1 cellular context compared by ENCODE assay signal in the genomic region with DNA sequence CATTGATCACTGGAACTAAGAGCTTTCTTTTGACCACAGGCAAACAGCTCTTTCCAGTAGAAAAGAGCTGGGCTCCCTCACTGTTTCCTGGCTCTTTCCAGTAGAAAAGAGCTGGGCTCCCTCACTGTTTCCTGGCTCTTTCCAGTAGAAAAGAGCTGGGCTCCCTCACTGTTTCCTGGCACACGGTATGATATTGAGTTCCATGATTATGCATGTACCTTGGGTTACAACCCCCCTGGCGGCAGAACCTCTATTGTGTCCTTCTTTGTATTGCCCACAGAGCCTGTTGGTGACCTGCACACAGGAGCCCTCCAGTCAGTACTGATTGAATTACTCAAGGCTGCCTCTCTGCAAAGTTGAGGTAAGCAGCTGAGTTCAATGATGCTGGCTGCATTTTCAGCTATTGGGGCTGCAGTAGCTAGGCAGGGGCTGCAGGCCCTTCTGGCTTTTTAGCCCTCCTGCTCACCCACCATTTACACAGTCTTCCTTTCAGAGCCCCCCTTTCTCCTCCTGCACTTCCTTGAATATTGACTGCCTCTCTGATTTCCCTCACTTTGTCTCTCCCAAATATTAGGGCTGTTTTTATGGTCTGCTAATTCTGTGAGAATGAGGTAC.
TF ChIP-seq lines count a peak whose summit lies in the region.

No MANE protein-coding gene starts in this region.

TF ChIP-seq in HepG2, 621 proteins besides CTCF, POLR2A, EP300 and RAD21 (continued from another document):
- peak; percentile 34; the same call in 1 of the 2 replicates for TF ChIP-seq IKZF5 (CRISPR knock-in tag; IDR thresholded peaks at IDR 0.05)
- TF ChIP-seq SP4 (CRISPR knock-in tag; IDR thresholded peaks at IDR 0.05), result no peak
- peak; percentile 47; the same call in 1 of the 2 replicates for TF ChIP-seq BCL6 (CRISPR knock-in tag; IDR thresholded peaks at IDR 0.05)
- TF ChIP-seq, protein P1, sequence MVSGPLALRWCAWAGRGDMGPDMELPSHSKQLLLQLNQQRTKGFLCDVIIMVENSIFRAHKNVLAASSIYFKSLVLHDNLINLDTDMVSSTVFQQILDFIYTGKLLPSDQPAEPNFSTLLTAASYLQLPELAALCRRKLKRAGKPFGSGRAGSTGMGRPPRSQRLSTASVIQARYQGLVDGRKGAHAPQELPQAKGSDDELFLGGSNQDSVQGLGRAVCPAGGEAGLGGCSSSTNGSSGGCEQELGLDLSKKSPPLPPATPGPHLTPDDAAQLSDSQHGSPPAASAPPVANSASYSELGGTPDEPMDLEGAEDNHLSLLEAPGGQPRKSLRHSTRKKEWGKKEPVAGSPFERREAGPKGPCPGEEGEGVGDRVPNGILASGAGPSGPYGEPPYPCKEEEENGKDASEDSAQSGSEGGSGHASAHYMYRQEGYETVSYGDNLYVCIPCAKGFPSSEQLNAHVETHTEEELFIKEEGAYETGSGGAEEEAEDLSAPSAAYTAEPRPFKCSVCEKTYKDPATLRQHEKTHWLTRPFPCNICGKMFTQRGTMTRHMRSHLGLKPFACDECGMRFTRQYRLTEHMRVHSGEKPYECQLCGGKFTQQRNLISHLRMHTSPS (CRISPR knock-in tag; IDR thresholded peaks at IDR 0.05; ENCODE audit: low read depth), result peak; percentile 41; the same call in 1 of the 2 replicates
- no peak for TF ChIP-seq SOX13 (IDR thresholded peaks at IDR 0.05)
- peak in 1 of 2 experiments; percentile 41; a peak in 1 of 4 replicates for TF ChIP-seq SOX13 (CRISPR knock-in tag; conservative IDR thresholded peaks at IDR 0.05 in 1 of 2, IDR thresholded peaks at IDR 0.05 in 1 of 2)
- peak; percentile 49; the same call in 1 of the 2 replicates for TF ChIP-seq SMC3 (IDR thresholded peaks at IDR 0.05; ENCODE audit: low read length)
- no peak for TF ChIP-seq ZFP90 (CRISPR knock-in tag; IDR thresholded peaks at IDR 0.05; ENCODE audit: borderline replicate concordance)
- 0 out of 2 replicates have a peak, but pooled peaks have one; percentile 17 for TF ChIP-seq FOSL2 (CRISPR knock-in tag; IDR thresholded peaks at IDR 0.05)
- peak; percentile 15; the same call in 1 of the 2 replicates for TF ChIP-seq HMG20A (CRISPR knock-in tag; IDR thresholded peaks at IDR 0.05; ENCODE audit: borderline replicate concordance)
- TF ChIP-seq ISL2 (CRISPR knock-in tag; IDR thresholded peaks at IDR 0.05), result peak; percentile 66; the same call in 1 of the 2 replicates
